In the genomic region with DNA sequence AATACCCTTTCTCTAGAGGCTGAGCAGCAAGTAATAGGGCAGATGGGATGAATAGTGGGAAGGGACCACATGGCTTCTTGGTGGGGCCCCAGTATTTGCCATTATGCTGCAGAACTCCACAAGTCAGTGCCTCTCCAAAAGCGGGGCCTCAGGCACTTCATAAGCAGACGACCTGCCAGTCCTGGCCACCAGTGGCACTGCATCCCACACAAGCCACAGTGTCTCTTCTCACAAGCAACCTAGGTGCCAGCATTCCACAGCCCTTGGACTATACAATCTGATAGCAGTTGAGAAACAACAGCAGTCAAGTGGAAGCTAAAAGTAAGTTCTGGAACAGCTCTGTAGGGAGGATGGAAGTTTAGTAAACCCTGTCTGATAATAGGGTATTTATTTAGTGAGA, we compare ENCODE assay signal across 19 cellular contexts. TPM values are rescaled to one million over a fixed set of nuclear protein-coding genes. Genes with fewer than 3 reads are reported as not detected.
DNase-seq lines count a peak whose midpoint lies in the region; ATAC-seq, FAIRE-seq and TF ChIP-seq lines count a peak whose summit lies in the region.
"Had no signal": no experiment of that assay in that cellular context is flagged by ENCODE, and none has a peak within 500 bp of the region (broad histone marks: within the 10 kb centered on the region; RNA-seq: fewer than 3 reads in every experiment).

No MANE protein-coding gene starts in this region.

- no peaks in the 10 kb centered on the region for H3K4me1 ChIP-seq in DND-41 (ENCODE audit: insufficient read depth, low read length)
- no peaks in the 10 kb centered on the region for H3K4me1 ChIP-seq in OCI-LY3 (ENCODE audit: low read length)

- H2AFZ ChIP-seq in DND-41 (ENCODE audit: low read depth, low read length) (no peak overlapping the region), OCI-LY3 (ENCODE audit: low read depth, low read length) (no peak overlapping the region)

- H3K4me1 Mint-ChIP-seq in chondrocyte (ENCODE audit: low read depth), result peaks cover 10% of the 10 kb centered on the region
- peaks cover 3% of the 10 kb centered on the region for H3K4me1 Mint-ChIP-seq in activated T-helper 17 cell treated with anti-CD3 and anti-CD28 coated beads, Interleukin-2, amount 50 U/mL, for 72 hours

- H3K4me3 Mint-ChIP-seq in chondrocyte (ENCODE audit: unreplicated experiment), result no peak overlapping the region
- no peak overlapping the region for H3K4me3 Mint-ChIP-seq in activated T-helper 17 cell treated with anti-CD3 and anti-CD28 coated beads, Interleukin-2, amount 50 U/mL, for 72 hours
- H3K4me3 Mint-ChIP-seq: CD8-positive, alpha-beta T cell had no signal

- H3K4me2 ChIP-seq in DND-41 (ENCODE audit: insufficient read depth, low read length) (no peak overlapping the region), OCI-LY3 (ENCODE audit: low read length) (no peak overlapping the region)

- ATAC-seq in DND-41 (ENCODE audit: insufficient read depth, low read depth), result no peak
- no peak for ATAC-seq in Right ventricle myocardium inferior
- no peak for ATAC-seq in activated T-helper 17 cell treated with anti-CD3 and anti-CD28 coated beads, Interleukin-2, amount 50 U/mL, for 72 hours (replicated peaks)
- ATAC-seq: CD8-positive, alpha-beta T cell; upper lobe of right lung had no signal

- H3K4me3 ChIP-seq in DND-41 (ENCODE audit: low read depth in 1 of 2, low read length in 2 of 2) (no peak overlapping the region), OCI-LY3 (ENCODE audit: low read length) (no peak overlapping the region)
- H3K4me3 ChIP-seq: left ventricle myocardium inferior, upper lobe of right lung had no signal

- H3K9ac ChIP-seq in DND-41 (ENCODE audit: low read depth, low read length) (no peak overlapping the region), OCI-LY3 (ENCODE audit: low read length) (no peak overlapping the region)

- peak; percentile 33 for TF ChIP-seq CTCF in DND-41 (IDR thresholded peaks at IDR 0.05; ENCODE audit: borderline replicate concordance, extremely low read depth, low read length, poor library complexity, severe bottlenecking)
- peak; percentile 26 for TF ChIP-seq CTCF in GM12873 (IDR thresholded peaks at IDR 0.05; ENCODE audit: insufficient read depth, low read depth, low read length, missing control alignments)
- TF ChIP-seq CTCF in OCI-LY3 (IDR thresholded peaks at IDR 0.05; ENCODE audit: low read depth, low read length), result peak; percentile 15; the same call in 1 of the 2 replicates
- no peak for TF ChIP-seq CTCF in chondrocyte (IDR thresholded peaks at IDR 0.05)

- H3K36me3 Mint-ChIP-seq in chondrocyte (ENCODE audit: low read depth), result no peaks in the 10 kb centered on the region
- no peaks in the 10 kb centered on the region for H3K36me3 Mint-ChIP-seq in activated T-helper 17 cell treated with anti-CD3 and anti-CD28 coated beads, Interleukin-2, amount 50 U/mL, for 72 hours (ENCODE audit: low read depth)
- H3K36me3 Mint-ChIP-seq: CD8-positive, alpha-beta T cell had no signal

- H4K20me1 ChIP-seq in DND-41 (ENCODE audit: insufficient read depth, low read length) (no peaks in the 10 kb centered on the region), OCI-LY3 (ENCODE audit: insufficient read depth, low read length) (no peaks in the 10 kb centered on the region)

- DNase-seq in DND-41, result peak; percentile 5
- DNase-seq in erythroblast (lab: John Stamatoyannopoulos, UW), result peak; percentile 32 to 36
- no peak for DNase-seq in chondrocyte (ENCODE audit: low spot score)
- no peak for DNase-seq in Right ventricle myocardium inferior (ENCODE audit: missing footprints)
- DNase-seq in GM19239 (ENCODE audit: insufficient read length, low spot score), result no peak
- DNase-seq: activated CD8-positive, alpha-beta memory T cell treated with anti-CD3 and anti-CD28 coated beads, Interleukin-2, amount 50 U/mL, for 4 hours; brain microvascular endothelial cell; CD8-positive, alpha-beta T cell; left ventricle myocardium inferior; NCI-H1694; NCI-H2227 treated with DMSO at 0.1 percent for 48 hours; NCI-H82; SW 1271; upper lobe of right lung had no signal

- H3K27me3 ChIP-seq in DND-41 (ENCODE audit: insufficient read depth, low read length, poor library complexity) (no peaks in the 10 kb centered on the region), OCI-LY3 (ENCODE audit: low read depth, low read length) (peaks cover 14% of the 10 kb centered on the region)

- H3K27me3 Mint-ChIP-seq in chondrocyte (ENCODE audit: low read depth), result peaks cover 59% of the 10 kb centered on the region
- H3K27me3 Mint-ChIP-seq in activated T-helper 17 cell treated with anti-CD3 and anti-CD28 coated beads, Interleukin-2, amount 50 U/mL, for 72 hours, result peaks cover 73% of the 10 kb centered on the region

- intact Hi-C loops in Right ventricle myocardium inferior (cut with DNase I), result no loop called here

- H3K27ac ChIP-seq in DND-41 (ENCODE audit: low read length) (no peak overlapping the region), OCI-LY3 (ENCODE audit: low read length) (no peak overlapping the region)
- H3K27ac ChIP-seq: brain microvascular endothelial cell, left ventricle myocardium inferior, upper lobe of right lung had no signal

- no peak for FAIRE-seq in GM19239 (lab: Jason Lieb, UNC)
- FAIRE-seq: colon, RCC 7860 had no signal

- no peaks in the 10 kb centered on the region for H3K79me2 ChIP-seq in DND-41 (ENCODE audit: insufficient read depth, low read length)
- no peaks in the 10 kb centered on the region for H3K79me2 ChIP-seq in OCI-LY3 (ENCODE audit: low read length)

- no peak overlapping the region for H3K27ac Mint-ChIP-seq in chondrocyte (ENCODE audit: unreplicated experiment)
- no peak overlapping the region for H3K27ac Mint-ChIP-seq in activated T-helper 17 cell treated with anti-CD3 and anti-CD28 coated beads, Interleukin-2, amount 50 U/mL, for 72 hours
- H3K27ac Mint-ChIP-seq: CD8-positive, alpha-beta T cell had no signal

- TF ChIP-seq POLR2A in erythroblast (IDR thresholded peaks at IDR 0.05; ENCODE audit: low read length), result no peak

- no peaks in the 10 kb centered on the region for H3K36me3 ChIP-seq in DND-41 (ENCODE audit: insufficient read depth, low read length)
- H3K36me3 ChIP-seq in OCI-LY3 (replicated peaks; ENCODE audit: low read depth, low read length), result no peaks in the 10 kb centered on the region
- H3K36me3 ChIP-seq: brain microvascular endothelial cell, left ventricle myocardium inferior, upper lobe of right lung had no signal

- peaks cover 5% of the 10 kb centered on the region for H3K9me3 Mint-ChIP-seq in chondrocyte (ENCODE audit: low read depth)
- no peaks in the 10 kb centered on the region for H3K9me3 Mint-ChIP-seq in activated T-helper 17 cell treated with anti-CD3 and anti-CD28 coated beads, Interleukin-2, amount 50 U/mL, for 72 hours

- H3K9me3 ChIP-seq in DND-41 (ENCODE audit: insufficient read depth, low read length, severe bottlenecking) (no peaks in the 10 kb centered on the region), OCI-LY3 (ENCODE audit: insufficient read depth, low read length) (no peaks in the 10 kb centered on the region)
- H3K9me3 ChIP-seq: upper lobe of right lung had no signal

RNA-seq across cellular contexts. Expression of a gene that starts 4.2 kb away (rescaled TPM):
- total RNA-seq in chondrocyte, result 0.12 to 0.21 TPM (median 0.17 TPM) in 3 replicates
- total RNA-seq in Right ventricle myocardium inferior, result 0.14 TPM
- 1 to 10 TPM in 1 of 2 donors, under 1 TPM in 1; 0.15 to 2.0 TPM for total RNA-seq in activated T-helper 17 cell treated with anti-CD3 and anti-CD28 coated beads, Interleukin-2, amount 50 U/mL, for 72 hours
- total RNA-seq: CD8-positive, alpha-beta T cell had no signal

Comparison
In these comparisons a context has a peak if more than half of its experiments do, and no peak if none do; other contexts are left out.
1. DNase-seq: peak in DND-41 (single experiment) and erythroblast (2 of 2); none in chondrocyte (single experiment), Right ventricle myocardium inferior (single experiment) and GM19239 (single experiment).